ENCODE assay signal across 1 cellular context in genomic region chr4:6567218-6567617, GRCh38.
TF ChIP-seq lines count a peak whose summit lies in the region.

No MANE protein-coding gene starts in this region.

TF ChIP-seq in K562, 482 proteins besides CTCF, POLR2A, EP300 and RAD21 (continued from another document):
- TF ChIP-seq, protein P1, sequence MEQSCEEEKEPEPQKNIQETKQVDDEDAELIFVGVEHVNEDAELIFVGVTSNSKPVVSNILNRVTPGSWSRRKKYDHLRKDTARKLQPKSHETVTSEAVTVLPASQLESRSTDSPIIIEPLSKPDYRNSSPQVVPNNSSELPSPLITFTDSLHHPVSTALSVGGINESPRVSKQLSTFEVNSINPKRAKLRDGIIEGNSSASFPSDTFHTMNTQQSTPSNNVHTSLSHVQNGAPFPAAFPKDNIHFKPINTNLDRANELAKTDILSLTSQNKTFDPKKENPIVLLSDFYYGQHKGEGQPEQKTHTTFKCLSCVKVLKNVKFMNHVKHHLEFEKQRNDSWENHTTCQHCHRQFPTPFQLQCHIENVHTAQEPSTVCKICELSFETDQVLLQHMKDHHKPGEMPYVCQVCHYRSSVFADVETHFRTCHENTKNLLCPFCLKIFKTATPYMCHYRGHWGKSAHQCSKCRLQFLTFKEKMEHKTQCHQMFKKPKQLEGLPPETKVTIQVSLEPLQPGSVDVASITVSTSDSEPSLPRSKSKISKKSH (CRISPR knock-in tag; IDR thresholded peaks at IDR 0.05): no peak
- no peak for TF ChIP-seq E2F3 (CRISPR knock-in tag; IDR thresholded peaks at IDR 0.05)
- TF ChIP-seq ZNF12 (CRISPR knock-in tag; IDR thresholded peaks at IDR 0.05): no peak
- no peak for TF ChIP-seq DPF2 (IDR thresholded peaks at IDR 0.05)
